8 cellular contexts compared by ENCODE assay signal in genomic region chr7:32727483-32728411, GRCh38.
A peak's percentile ranks its signal among the peaks of the same experiment; 100 is the strongest.
DNase-seq lines count a peak whose midpoint lies in the region; ATAC-seq and TF ChIP-seq lines count a peak whose summit lies in the region.
"Not testable (repeated sequence)": the region's sequence is repeated elsewhere in the genome, so short reads cannot be mapped to it uniquely, and the experiment has no call there.

No MANE protein-coding gene starts in this region.

- intact Hi-C loops in CD14-positive monocyte (cut with micrococcal nuclease); dendritic cell treated with granulocyte-macrophage colony-stimulating factor and Interleukin-4, amounts not matched to agents 40 ng/mL and 50 ng/mL, for 4 days (cut with micrococcal nuclease); spleen (cut with DNase I; ENCODE audit: low total_unique reads): not testable (repeated sequence)
- intact Hi-C loops in activated CD4-positive, alpha-beta T cell treated with anti-CD3 and anti-CD28 coated beads, Interleukin-2, amount 10 ng/mL, durations not matched to agents 24 days and 14 days (cut with micrococcal nuclease) = loop anchor here (2.0 kb wide), 1 partner anchor 381 kb away; the partner anchor contains the start of gene RP9

- H3K9me3 Mint-ChIP-seq in CD14-positive monocyte; activated CD4-positive, alpha-beta T cell treated with anti-CD3 and anti-CD28 coated beads, Interleukin-2, amount 10 ng/mL, durations not matched to agents 24 days and 14 days; dendritic cell treated with granulocyte-macrophage colony-stimulating factor and Interleukin-4, amounts not matched to agents 40 ng/mL and 50 ng/mL, for 4 days: not testable (repeated sequence)

- not testable (repeated sequence) for DNase-seq in CD14-positive monocyte (ENCODE audit: low spot score)
- DNase-seq in NCI-H345 treated with DMSO at 0.1 percent for 48 hours (lab: John Stamatoyannopoulos, UW; ENCODE audit: unreplicated experiment) (peak; percentile 14), kidney tubule cell (ENCODE audit: low spot score) (peak; percentile 65), spleen (peak; percentile 87)
- peak; percentile 78 for DNase-seq in activated CD4-positive, alpha-beta T cell treated with anti-CD3 and anti-CD28 coated beads, Interleukin-2, amount 10 ng/mL, durations not matched to agents 24 days and 14 days

- 3 to 8% (median 5%) methylated on average over 35 to 64 of the region's 66 CpGs for WGBS in spleen, 5 donors

- not testable (repeated sequence) for TF ChIP-seq CTCF in CD14-positive monocyte (IDR thresholded peaks at IDR 0.05); spleen (IDR thresholded peaks at IDR 0.05 in 8 of 11, conservative IDR thresholded peaks at IDR 0.05 in 3 of 11)

- not testable (repeated sequence) for H3K27me3 Mint-ChIP-seq in CD14-positive monocyte (ENCODE audit: low read depth in 3 of 3); dendritic cell treated with granulocyte-macrophage colony-stimulating factor and Interleukin-4, amounts not matched to agents 40 ng/mL and 50 ng/mL, for 4 days
- H3K27me3 Mint-ChIP-seq in activated CD4-positive, alpha-beta T cell treated with anti-CD3 and anti-CD28 coated beads, Interleukin-2, amount 10 ng/mL, durations not matched to agents 24 days and 14 days = peaks cover 43% of the 10 kb centered on the region

- H3K27me3 ChIP-seq in spleen (replicated peaks in 1 of 7) = peaks cover 0 to 13% (median 0%) of the 10 kb centered on the region in 7 donors

- peak overlapping the region in 1 of 7 donors; percentile 73 for H3K27ac Mint-ChIP-seq in CD14-positive monocyte
- H3K27ac Mint-ChIP-seq in activated CD4-positive, alpha-beta T cell treated with anti-CD3 and anti-CD28 coated beads, Interleukin-2, amount 10 ng/mL, durations not matched to agents 24 days and 14 days = not testable (repeated sequence)
- H3K27ac Mint-ChIP-seq in dendritic cell treated with granulocyte-macrophage colony-stimulating factor and Interleukin-4, amounts not matched to agents 40 ng/mL and 50 ng/mL, for 4 days = peak overlapping the region; percentile 64

- peak overlapping the region; percentile 57 to 92 (median 87) for H3K27ac ChIP-seq in spleen

- H3K36me3 Mint-ChIP-seq in CD14-positive monocyte; activated CD4-positive, alpha-beta T cell treated with anti-CD3 and anti-CD28 coated beads, Interleukin-2, amount 10 ng/mL, durations not matched to agents 24 days and 14 days (ENCODE audit: low read depth); dendritic cell treated with granulocyte-macrophage colony-stimulating factor and Interleukin-4, amounts not matched to agents 40 ng/mL and 50 ng/mL, for 4 days (ENCODE audit: low read depth): not testable (repeated sequence)

- peak overlapping the region; percentile 82 to 84 for H3K4me3 Mint-ChIP-seq in CD14-positive monocyte
- peak overlapping the region; percentile 68 for H3K4me3 Mint-ChIP-seq in activated CD4-positive, alpha-beta T cell treated with anti-CD3 and anti-CD28 coated beads, Interleukin-2, amount 10 ng/mL, durations not matched to agents 24 days and 14 days
- peak overlapping the region; percentile 76 for H3K4me3 Mint-ChIP-seq in dendritic cell treated with granulocyte-macrophage colony-stimulating factor and Interleukin-4, amounts not matched to agents 40 ng/mL and 50 ng/mL, for 4 days

- not testable (repeated sequence) for H3K9me3 ChIP-seq in spleen

- H3K36me3 ChIP-seq in spleen = not testable (repeated sequence)

- peak overlapping the region; percentile 67 to 89 (median 82) for H3K4me3 ChIP-seq in spleen

- ATAC-seq in GM19395 (IDR thresholded peaks at IDR 0.05; ENCODE audit: unreplicated experiment) (peak; percentile 58), HG03196 (IDR thresholded peaks at IDR 0.05; ENCODE audit: unreplicated experiment) (peak; percentile 55)

- TF ChIP-seq POLR2A in spleen (IDR thresholded peaks at IDR 0.05) = not testable (repeated sequence)

- peaks cover 12% of the 10 kb centered on the region for H3K4me1 Mint-ChIP-seq in CD14-positive monocyte
- H3K4me1 Mint-ChIP-seq in activated CD4-positive, alpha-beta T cell treated with anti-CD3 and anti-CD28 coated beads, Interleukin-2, amount 10 ng/mL, durations not matched to agents 24 days and 14 days = not testable (repeated sequence)
- peaks cover 22% of the 10 kb centered on the region for H3K4me1 Mint-ChIP-seq in dendritic cell treated with granulocyte-macrophage colony-stimulating factor and Interleukin-4, amounts not matched to agents 40 ng/mL and 50 ng/mL, for 4 days (ENCODE audit: low read depth)

- peaks cover 0 to 16% (median 8%) of the 10 kb centered on the region in 6 donors for H3K4me1 ChIP-seq in spleen
